Comparison of ENCODE assay signal across 8 cellular contexts in genomic region chr19:48933382-48933932, GRCh38. TPM values are rescaled to one million over a fixed set of nuclear protein-coding genes. Genes with fewer than 3 reads are reported as not detected.
DNase-seq lines count a peak whose midpoint lies in the region; ATAC-seq, FAIRE-seq and TF ChIP-seq lines count a peak whose summit lies in the region.

Gene DHDH (plus strand): TSS chr19:48933699. CDS start chr19:48933722, 23 bp downstream.

- H3K9me3 Mint-ChIP-seq in activated T-helper 17 cell treated with anti-CD3 and anti-CD28 coated beads, Interleukin-2, amount 50 U/mL, for 72 hours, result no peaks in the 10 kb centered on the region
- peaks cover 4% of the 10 kb centered on the region for H3K9me3 Mint-ChIP-seq in nephron progenitor cell

- H4K20me1 ChIP-seq in KMS-11 (ENCODE audit: insufficient read depth), result no peaks in the 10 kb centered on the region

- peak within 1 kb of the TSS; percentile 81 for H3K27ac Mint-ChIP-seq in activated T-helper 17 cell treated with anti-CD3 and anti-CD28 coated beads, Interleukin-2, amount 50 U/mL, for 72 hours
- no peak within 1 kb of the TSS for H3K27ac Mint-ChIP-seq in nephron progenitor cell

- no peaks in the 10 kb centered on the region for H3K36me3 ChIP-seq in KMS-11 (ENCODE audit: insufficient read depth)

- TF ChIP-seq CTCF in KMS-11 (conservative IDR thresholded peaks at IDR 0.05; ENCODE audit: low read depth, low read length) (no peak), fibroblast of villous mesenchyme (IDR thresholded peaks at IDR 0.05; ENCODE audit: insufficient read depth, low read depth, low read length) (no peak), nephron progenitor cell (IDR thresholded peaks at IDR 0.05) (no peak)

- peaks cover 9% of the 10 kb centered on the region for H3K4me1 ChIP-seq in KMS-11 (ENCODE audit: low read depth, poor library complexity, severe bottlenecking)

- no peak for FAIRE-seq in RCC 7860 (lab: Jason Lieb, UNC)

- H3K79me2 ChIP-seq in KMS-11 (ENCODE audit: insufficient read depth, low read depth), result no peaks in the 10 kb centered on the region

- peak; percentile 97 for ATAC-seq in activated T-helper 17 cell treated with anti-CD3 and anti-CD28 coated beads, Interleukin-2, amount 50 U/mL, for 72 hours (replicated peaks)
- no peak for ATAC-seq in GM19328 (IDR thresholded peaks at IDR 0.05; ENCODE audit: unreplicated experiment)

- no peak within 1 kb of the TSS for H3K27ac ChIP-seq in KMS-11

- no peaks in the 10 kb centered on the region for H3K36me3 Mint-ChIP-seq in activated T-helper 17 cell treated with anti-CD3 and anti-CD28 coated beads, Interleukin-2, amount 50 U/mL, for 72 hours (ENCODE audit: low read depth)
- no peaks in the 10 kb centered on the region for H3K36me3 Mint-ChIP-seq in nephron progenitor cell (ENCODE audit: low read depth)

- H3K9ac ChIP-seq in KMS-11, result no peak within 1 kb of the TSS; the same call in 1 of the 2 replicates

- no peaks in the 10 kb centered on the region for H3K27me3 Mint-ChIP-seq in activated T-helper 17 cell treated with anti-CD3 and anti-CD28 coated beads, Interleukin-2, amount 50 U/mL, for 72 hours
- H3K27me3 Mint-ChIP-seq in nephron progenitor cell (ENCODE audit: low read depth, poor library complexity), result peaks cover 42% of the 10 kb centered on the region

- peak within 1 kb of the TSS; percentile 92 for H3K4me3 Mint-ChIP-seq in activated T-helper 17 cell treated with anti-CD3 and anti-CD28 coated beads, Interleukin-2, amount 50 U/mL, for 72 hours
- H3K4me3 Mint-ChIP-seq in nephron progenitor cell, result peak within 1 kb of the TSS; percentile 92

- H3K4me3 ChIP-seq in KMS-11 (IDR thresholded peaks at IDR 0.05; ENCODE audit: insufficient read depth, low read depth, low read length) (no peak within 1 kb of the TSS), fibroblast of villous mesenchyme (ENCODE audit: low read depth, low read length) (peak within 1 kb of the TSS; percentile 56)

- H3K4me1 Mint-ChIP-seq in activated T-helper 17 cell treated with anti-CD3 and anti-CD28 coated beads, Interleukin-2, amount 50 U/mL, for 72 hours, result peaks cover 10% of the 10 kb centered on the region
- peaks cover 22% of the 10 kb centered on the region for H3K4me1 Mint-ChIP-seq in nephron progenitor cell

- peaks cover 44% of the 10 kb centered on the region for H3K27me3 ChIP-seq in KMS-11 (ENCODE audit: insufficient read depth, low read depth)

- H3K4me2 ChIP-seq in KMS-11, result peak within 1 kb of the TSS; percentile 76

- DNase-seq in GM03348 (ENCODE audit: low spot score) (peak; percentile 72), RCC 7860 (ENCODE audit: low spot score) (peak; percentile 8), fibroblast of villous mesenchyme (ENCODE audit: low read depth) (peak; percentile 40), nephron progenitor cell (peak; percentile 92)
- DNase-seq in stimulated activated naive CD4-positive, alpha-beta T cell treated with Interleukin-2 at 50 U/mL for 16 hours (lab: John Stamatoyannopoulos, UW), result peak; percentile 73

- H2AFZ ChIP-seq in KMS-11 (ENCODE audit: low read depth), result peak within 1 kb of the TSS; percentile 74

RNA-seq across cellular contexts. Expression of gene DHDH, which starts in this region (rescaled TPM):
- 1 to 10 TPM; 1.2 to 3.8 TPM for total RNA-seq in activated T-helper 17 cell treated with anti-CD3 and anti-CD28 coated beads, Interleukin-2, amount 50 U/mL, for 72 hours
- total RNA-seq in fibroblast of villous mesenchyme, result not detected in 2 replicates

Comparison
In these comparisons a context has a peak if more than half of its experiments do, and no peak if none do; other contexts are left out.
1. Peak in DNase-seq and H3K4me3 ChIP-seq in fibroblast of villous mesenchyme; RNA of the gene not detected or under 1 TPM.
2. DNase-seq: peak in every context shown above with its lines; median percentile 92 in nephron progenitor cell; 73 in stimulated activated naive CD4-positive, alpha-beta T cell treated with Interleukin-2 at 50 U/mL for 16 hours; 72 in GM03348; 40 in fibroblast of villous mesenchyme; 8 in RCC 7860.